In the genomic region with DNA sequence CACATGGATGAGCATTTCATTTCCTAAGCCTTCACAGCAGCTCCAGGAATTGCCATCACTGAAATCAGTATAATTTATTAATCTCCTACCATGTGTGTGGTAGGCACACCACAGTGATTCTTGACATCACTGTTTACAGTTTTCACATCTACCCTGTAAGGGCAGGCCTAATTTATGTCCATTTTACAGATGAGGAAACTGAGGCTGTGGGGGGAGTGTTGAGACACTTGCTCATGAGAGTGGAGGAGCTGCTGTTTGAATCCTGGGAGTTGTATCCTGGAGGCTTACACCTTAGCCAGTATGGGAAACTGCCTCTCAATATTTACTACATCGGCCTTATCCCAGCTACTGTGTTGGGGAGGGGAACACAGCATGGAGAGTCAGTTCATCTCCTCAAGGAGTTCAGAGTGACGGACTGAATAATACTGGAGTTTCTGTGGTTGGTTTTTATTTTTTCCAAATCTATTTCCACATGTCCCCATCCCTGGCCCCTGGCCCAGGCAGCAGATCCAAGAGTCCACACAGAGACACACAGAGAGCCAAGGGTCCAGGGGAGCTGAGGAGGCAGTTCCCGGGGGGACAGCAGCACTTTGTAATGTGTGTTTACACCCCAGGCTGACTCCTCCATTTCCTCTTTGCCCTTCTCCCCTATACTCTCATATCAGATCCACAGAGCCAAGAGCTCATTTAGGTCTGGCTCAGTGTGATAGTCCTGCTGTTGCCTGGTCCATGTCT, we compare ENCODE assay signal across 2 cellular contexts.
A peak's percentile ranks its signal among the peaks of the same experiment; 100 is the strongest.
TF ChIP-seq lines count a peak whose summit lies in the region.

No MANE protein-coding gene starts in this region.

TF ChIP-seq in K562, 482 proteins besides CTCF, POLR2A, EP300 and RAD21:
- TF ChIP-seq, protein P1, sequence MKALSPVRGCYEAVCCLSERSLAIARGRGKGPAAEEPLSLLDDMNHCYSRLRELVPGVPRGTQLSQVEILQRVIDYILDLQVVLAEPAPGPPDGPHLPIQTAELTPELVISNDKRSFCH (CRISPR knock-in tag; IDR thresholded peaks at IDR 0.05): no peak
- TF ChIP-seq, protein P1 (tag; IDR thresholded peaks at IDR 0.05): no peak
- TF ChIP-seq KDM1A (IDR thresholded peaks at IDR 0.05): peak in 1 of 2 experiments; percentile 10; a peak in 1 of 4 replicates
- TF ChIP-seq ELF4 (CRISPR knock-in tag; IDR thresholded peaks at IDR 0.05): no peak
- TF ChIP-seq RAD51 (IDR thresholded peaks at IDR 0.05; ENCODE audit: borderline replicate concordance, low read depth): no peak
- TF ChIP-seq BCOR (IDR thresholded peaks at IDR 0.05): peak; percentile 59; the same call in 1 of the 2 replicates
- TF ChIP-seq RBFOX2 (IDR thresholded peaks at IDR 0.05; ENCODE audit: low read depth, low read length): no peak
- TF ChIP-seq PYGO2 (tag; IDR thresholded peaks at IDR 0.05): no peak
- TF ChIP-seq NFRKB (IDR thresholded peaks at IDR 0.05; ENCODE audit: low read depth): no peak
- TF ChIP-seq, protein P2, sequence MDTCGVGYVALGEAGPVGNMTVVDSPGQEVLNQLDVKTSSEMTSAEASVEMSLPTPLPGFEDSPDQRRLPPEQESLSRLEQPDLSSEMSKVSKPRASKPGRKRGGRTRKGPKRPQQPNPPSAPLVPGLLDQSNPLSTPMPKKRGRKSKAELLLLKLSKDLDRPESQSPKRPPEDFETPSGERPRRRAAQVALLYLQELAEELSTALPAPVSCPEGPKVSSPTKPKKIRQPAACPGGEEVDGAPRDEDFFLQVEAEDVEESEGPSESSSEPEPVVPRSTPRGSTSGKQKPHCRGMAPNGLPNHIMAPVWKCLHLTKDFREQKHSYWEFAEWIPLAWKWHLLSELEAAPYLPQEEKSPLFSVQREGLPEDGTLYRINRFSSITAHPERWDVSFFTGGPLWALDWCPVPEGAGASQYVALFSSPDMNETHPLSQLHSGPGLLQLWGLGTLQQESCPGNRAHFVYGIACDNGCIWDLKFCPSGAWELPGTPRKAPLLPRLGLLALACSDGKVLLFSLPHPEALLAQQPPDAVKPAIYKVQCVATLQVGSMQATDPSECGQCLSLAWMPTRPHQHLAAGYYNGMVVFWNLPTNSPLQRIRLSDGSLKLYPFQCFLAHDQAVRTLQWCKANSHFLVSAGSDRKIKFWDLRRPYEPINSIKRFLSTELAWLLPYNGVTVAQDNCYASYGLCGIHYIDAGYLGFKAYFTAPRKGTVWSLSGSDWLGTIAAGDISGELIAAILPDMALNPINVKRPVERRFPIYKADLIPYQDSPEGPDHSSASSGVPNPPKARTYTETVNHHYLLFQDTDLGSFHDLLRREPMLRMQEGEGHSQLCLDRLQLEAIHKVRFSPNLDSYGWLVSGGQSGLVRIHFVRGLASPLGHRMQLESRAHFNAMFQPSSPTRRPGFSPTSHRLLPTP (IDR thresholded peaks at IDR 0.05; ENCODE audit: borderline replicate concordance, extremely low read depth, insufficient read length): no peak
- no peak for TF ChIP-seq MCM5 (IDR thresholded peaks at IDR 0.05; ENCODE audit: low read depth)
- TF ChIP-seq ZKSCAN3 (CRISPR knock-in tag; IDR thresholded peaks at IDR 0.05): no peak
- no peak for TF ChIP-seq ESRRB (CRISPR knock-in tag; IDR thresholded peaks at IDR 0.05; ENCODE audit: borderline replicate concordance)
- no peak for TF ChIP-seq SNRNP70 (optimal IDR thresholded peaks at IDR 0.05; ENCODE audit: low read depth, low read length)
- TF ChIP-seq CBFA2T3 (IDR thresholded peaks at IDR 0.05): 0 out of 2 replicates have a peak, but pooled peaks have one; percentile 14
- no peak for TF ChIP-seq POLR2AphosphoS5 (IDR thresholded peaks at IDR 0.05; ENCODE audit: control insufficient read depth, insufficient read depth, low read depth, low read length)
- TF ChIP-seq ZNF133 (CRISPR knock-in tag; IDR thresholded peaks at IDR 0.05): no peak
- TF ChIP-seq, protein P3, sequence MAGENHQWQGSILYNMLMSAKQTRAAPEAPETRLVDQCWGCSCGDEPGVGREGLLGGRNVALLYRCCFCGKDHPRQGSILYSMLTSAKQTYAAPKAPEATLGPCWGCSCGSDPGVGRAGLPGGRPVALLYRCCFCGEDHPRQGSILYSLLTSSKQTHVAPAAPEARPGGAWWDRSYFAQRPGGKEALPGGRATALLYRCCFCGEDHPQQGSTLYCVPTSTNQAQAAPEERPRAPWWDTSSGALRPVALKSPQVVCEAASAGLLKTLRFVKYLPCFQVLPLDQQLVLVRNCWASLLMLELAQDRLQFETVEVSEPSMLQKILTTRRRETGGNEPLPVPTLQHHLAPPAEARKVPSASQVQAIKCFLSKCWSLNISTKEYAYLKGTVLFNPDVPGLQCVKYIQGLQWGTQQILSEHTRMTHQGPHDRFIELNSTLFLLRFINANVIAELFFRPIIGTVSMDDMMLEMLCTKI (IDR thresholded peaks at IDR 0.05; ENCODE audit: partially characterized antibody): no peak
- TF ChIP-seq RBM25 (IDR thresholded peaks at IDR 0.05; ENCODE audit: low read depth, low read length, severe bottlenecking): peak; percentile 53
- TF ChIP-seq NFE2L1 (tag; IDR thresholded peaks at IDR 0.05; ENCODE audit: borderline replicate concordance, low read depth): no peak

TF ChIP-seq in liver, 16 proteins besides CTCF, POLR2A, EP300 and RAD21:
- no peak for TF ChIP-seq SP1 (IDR thresholded peaks at IDR 0.05)
- no peak for TF ChIP-seq FOXA1 (IDR thresholded peaks at IDR 0.05)
- TF ChIP-seq, protein P4, sequence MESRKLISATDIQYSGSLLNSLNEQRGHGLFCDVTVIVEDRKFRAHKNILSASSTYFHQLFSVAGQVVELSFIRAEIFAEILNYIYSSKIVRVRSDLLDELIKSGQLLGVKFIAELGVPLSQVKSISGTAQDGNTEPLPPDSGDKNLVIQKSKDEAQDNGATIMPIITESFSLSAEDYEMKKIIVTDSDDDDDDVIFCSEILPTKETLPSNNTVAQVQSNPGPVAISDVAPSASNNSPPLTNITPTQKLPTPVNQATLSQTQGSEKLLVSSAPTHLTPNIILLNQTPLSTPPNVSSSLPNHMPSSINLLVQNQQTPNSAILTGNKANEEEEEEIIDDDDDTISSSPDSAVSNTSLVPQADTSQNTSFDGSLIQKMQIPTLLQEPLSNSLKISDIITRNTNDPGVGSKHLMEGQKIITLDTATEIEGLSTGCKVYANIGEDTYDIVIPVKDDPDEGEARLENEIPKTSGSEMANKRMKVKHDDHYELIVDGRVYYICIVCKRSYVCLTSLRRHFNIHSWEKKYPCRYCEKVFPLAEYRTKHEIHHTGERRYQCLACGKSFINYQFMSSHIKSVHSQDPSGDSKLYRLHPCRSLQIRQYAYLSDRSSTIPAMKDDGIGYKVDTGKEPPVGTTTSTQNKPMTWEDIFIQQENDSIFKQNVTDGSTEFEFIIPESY (IDR thresholded peaks at IDR 0.05): no peak
- no peak for TF ChIP-seq YY1 (IDR thresholded peaks at IDR 0.05)
- peak; percentile 30 to 57 for TF ChIP-seq HNF4A (conservative IDR thresholded peaks at IDR 0.05)
